ENCODE assay signal across 21 cellular contexts in genomic region chr1:89347296-89347695, GRCh38.
DNase-seq lines count a peak whose midpoint lies in the region; ATAC-seq and TF ChIP-seq lines count a peak whose summit lies in the region.
"Had no signal": no experiment of that assay in that cellular context is flagged by ENCODE, and none has a peak within 500 bp of the region (broad histone marks: within the 10 kb centered on the region; RNA-seq: fewer than 3 reads in every experiment).

No MANE protein-coding gene starts in this region.

- ATAC-seq in GM18867 (IDR thresholded peaks at IDR 0.05; ENCODE audit: unreplicated experiment), result no peak
- ATAC-seq: A549; CD8-positive, alpha-beta T cell had no signal

- TF ChIP-seq CTCF in AG10803 (conservative IDR thresholded peaks at IDR 0.05; ENCODE audit: low read length), result no peak
- TF ChIP-seq CTCF in GM13976 (IDR thresholded peaks at IDR 0.05; ENCODE audit: borderline replicate concordance, control extremely low read depth, extremely low read depth, insufficient read depth, missing control alignments), result no peak

- in situ Hi-C loops in GM13976 (cut with MboI; ENCODE audit: low sequenced_read_pairs, unreplicated experiment), result no loop called here

- H3K4me3 ChIP-seq in AG10803 (ENCODE audit: low read length), result no peak overlapping the region
- H3K4me3 ChIP-seq: A549, BLaER1, GM23248 had no signal

- peak; percentile 17 for DNase-seq in AG10803 (ENCODE audit: low read depth)
- DNase-seq in HS-5 (ENCODE audit: low read depth), result peak; percentile 20
- peak; percentile 23 for DNase-seq in NCI-H226
- DNase-seq in kidney tubule cell (ENCODE audit: low spot score), result peak; percentile 75
- no peak for DNase-seq in GM13976 (ENCODE audit: low spot score)
- no peak for DNase-seq in NCI-H526 treated with DMSO at 0.1 percent for 48 hours (lab: John Stamatoyannopoulos, UW)
- DNase-seq in NOMO-1 treated with DMSO at 0.1 percent for 48 hours (lab: John Stamatoyannopoulos, UW; ENCODE audit: unreplicated experiment), result no peak
- DNase-seq: 8988T; ACHN; Caco-2; CD4-positive, CD25-positive, alpha-beta regulatory T cell; CD8-positive, alpha-beta T cell; DMS153; DND-41; GF-D8; GM23248; H7; HCEC 1CT had no signal

Comparison
In these comparisons a context has a peak if more than half of its experiments do, and no peak if none do; other contexts are left out.
1. DNase-seq: peak in AG10803 (single experiment), HS-5 (single experiment), NCI-H226 (single experiment) and kidney tubule cell (single experiment); none in GM13976 (single experiment), NCI-H526 treated with DMSO at 0.1 percent for 48 hours (single experiment) and NOMO-1 treated with DMSO at 0.1 percent for 48 hours (single experiment).